8 cellular contexts compared by ENCODE assay signal in genomic region chr9:34985311-34985899, GRCh38. TPM values are rescaled to one million over a fixed set of nuclear protein-coding genes. Genes with fewer than 3 reads are reported as not detected.
DNase-seq lines count a peak whose midpoint lies in the region; ATAC-seq and TF ChIP-seq lines count a peak whose summit lies in the region.

No MANE protein-coding gene starts in this region.

- no peaks in the 10 kb centered on the region for H3K27me3 ChIP-seq in brain microvascular endothelial cell (replicated peaks)
- no peaks in the 10 kb centered on the region for H3K27me3 ChIP-seq in liver (ENCODE audit: control insufficient read depth in 4 of 4, insufficient read depth in 4 of 4, low read length in 3 of 4)

- TF ChIP-seq CTCF in brain microvascular endothelial cell (IDR thresholded peaks at IDR 0.05; ENCODE audit: low read depth, low read length, missing control alignments) (peak; percentile 95), liver (IDR thresholded peaks at IDR 0.05; ENCODE audit: low read depth, low read length, missing input control) (peak; percentile 76)

- ATAC-seq in T-helper 17 cell = no peak
- ATAC-seq in stimulated activated naive CD8-positive, alpha-beta T cell treated with anti-CD3 and anti-CD28 coated beads, Interleukin-15, amount 100 ng/mL, for 72 hours = no peak

- peaks cover 59% of the 10 kb centered on the region for H3K4me1 Mint-ChIP-seq in T-helper 17 cell
- H3K4me1 Mint-ChIP-seq in stimulated activated naive CD8-positive, alpha-beta T cell treated with anti-CD3 and anti-CD28 coated beads, Interleukin-15, amount 100 ng/mL, for 72 hours = peaks cover 74% of the 10 kb centered on the region

- peak; percentile 70 to 82 for TF ChIP-seq RAD21 in liver (IDR thresholded peaks at IDR 0.05)

- H3K27ac Mint-ChIP-seq in T-helper 17 cell = peak overlapping the region; percentile 90
- peak overlapping the region in 1 of 2 donors; percentile 23 for H3K27ac Mint-ChIP-seq in stimulated activated naive CD8-positive, alpha-beta T cell treated with anti-CD3 and anti-CD28 coated beads, Interleukin-15, amount 100 ng/mL, for 72 hours

- H3K36me3 ChIP-seq in brain microvascular endothelial cell (replicated peaks) = no peaks in the 10 kb centered on the region
- H3K36me3 ChIP-seq in liver (ENCODE audit: control insufficient read depth in 4 of 4, insufficient read depth in 3 of 4, low read depth in 1 of 4, low read length in 3 of 4) = no peaks in the 10 kb centered on the region

- H3K9me3 ChIP-seq in T-helper 17 cell (ENCODE audit: control insufficient read depth, low read length, poor library complexity, severe bottlenecking) (no peaks in the 10 kb centered on the region), liver (ENCODE audit: control insufficient read depth in 4 of 4, low read length in 3 of 4) (no peaks in the 10 kb centered on the region)

- H3K9ac ChIP-seq in liver (ENCODE audit: low read depth in 1 of 2, low read length in 2 of 2) = no peak overlapping the region

- DNase-seq in NCI-H446 (lab: John Stamatoyannopoulos, UW) (peak; percentile 35 to 60), NCI-H446 treated with DMSO at 0.1 percent for 48 hours (lab: John Stamatoyannopoulos, UW) (no peak), M059J (ENCODE audit: low read depth) (peak; percentile 61), T-helper 17 cell (peak; percentile 22 to 37 (median 37)), brain microvascular endothelial cell (no peak), 8988T (no peak)
- peak; percentile 52 to 61 for DNase-seq in stimulated activated naive CD8-positive, alpha-beta T cell treated with anti-CD3 and anti-CD28 coated beads, Interleukin-15, amount 100 ng/mL, for 72 hours

- peaks cover under 1 to 12% (median 5%) of the 10 kb centered on the region in 4 donors for H3K4me1 ChIP-seq in liver (ENCODE audit: control insufficient read depth in 4 of 4, insufficient read depth in 4 of 4, low read length in 3 of 4)

- no peaks in the 10 kb centered on the region for H3K9me3 Mint-ChIP-seq in stimulated activated naive CD8-positive, alpha-beta T cell treated with anti-CD3 and anti-CD28 coated beads, Interleukin-15, amount 100 ng/mL, for 72 hours

- H3K27ac ChIP-seq in brain microvascular endothelial cell (no peak overlapping the region), liver (ENCODE audit: low read depth in 1 of 2, low read length in 2 of 2) (no peak overlapping the region)

- no peaks in the 10 kb centered on the region for H3K27me3 Mint-ChIP-seq in T-helper 17 cell
- no peaks in the 10 kb centered on the region for H3K27me3 Mint-ChIP-seq in stimulated activated naive CD8-positive, alpha-beta T cell treated with anti-CD3 and anti-CD28 coated beads, Interleukin-15, amount 100 ng/mL, for 72 hours

- in situ Hi-C loops in brain microvascular endothelial cell (cut with HindIII; ENCODE audit: low pct_ligation_motif_present, low sequenced_read_pairs) = no loop called here

- WGBS in liver = 18% methylated on average over 7 of the region's 7 CpGs

- H3K4me3 ChIP-seq in brain microvascular endothelial cell (ENCODE audit: low read depth, low read length) = no peak overlapping the region
- no peak overlapping the region for H3K4me3 ChIP-seq in liver (ENCODE audit: low read depth in 1 of 3, low read length in 3 of 3)

- H3K4me3 Mint-ChIP-seq in T-helper 17 cell = no peak overlapping the region
- H3K4me3 Mint-ChIP-seq in stimulated activated naive CD8-positive, alpha-beta T cell treated with anti-CD3 and anti-CD28 coated beads, Interleukin-15, amount 100 ng/mL, for 72 hours = no peak overlapping the region

- peaks cover 2% of the 10 kb centered on the region for H3K36me3 Mint-ChIP-seq in T-helper 17 cell (ENCODE audit: low read depth)

TF ChIP-seq in liver, 16 proteins besides CTCF, POLR2A, EP300 and RAD21:
- TF ChIP-seq TAF1 (conservative IDR thresholded peaks at IDR 0.05) (no peak), NR2F2 (IDR thresholded peaks at IDR 0.05) (no peak), YY1 (IDR thresholded peaks at IDR 0.05) (no peak)
- TF ChIP-seq, protein P1, sequence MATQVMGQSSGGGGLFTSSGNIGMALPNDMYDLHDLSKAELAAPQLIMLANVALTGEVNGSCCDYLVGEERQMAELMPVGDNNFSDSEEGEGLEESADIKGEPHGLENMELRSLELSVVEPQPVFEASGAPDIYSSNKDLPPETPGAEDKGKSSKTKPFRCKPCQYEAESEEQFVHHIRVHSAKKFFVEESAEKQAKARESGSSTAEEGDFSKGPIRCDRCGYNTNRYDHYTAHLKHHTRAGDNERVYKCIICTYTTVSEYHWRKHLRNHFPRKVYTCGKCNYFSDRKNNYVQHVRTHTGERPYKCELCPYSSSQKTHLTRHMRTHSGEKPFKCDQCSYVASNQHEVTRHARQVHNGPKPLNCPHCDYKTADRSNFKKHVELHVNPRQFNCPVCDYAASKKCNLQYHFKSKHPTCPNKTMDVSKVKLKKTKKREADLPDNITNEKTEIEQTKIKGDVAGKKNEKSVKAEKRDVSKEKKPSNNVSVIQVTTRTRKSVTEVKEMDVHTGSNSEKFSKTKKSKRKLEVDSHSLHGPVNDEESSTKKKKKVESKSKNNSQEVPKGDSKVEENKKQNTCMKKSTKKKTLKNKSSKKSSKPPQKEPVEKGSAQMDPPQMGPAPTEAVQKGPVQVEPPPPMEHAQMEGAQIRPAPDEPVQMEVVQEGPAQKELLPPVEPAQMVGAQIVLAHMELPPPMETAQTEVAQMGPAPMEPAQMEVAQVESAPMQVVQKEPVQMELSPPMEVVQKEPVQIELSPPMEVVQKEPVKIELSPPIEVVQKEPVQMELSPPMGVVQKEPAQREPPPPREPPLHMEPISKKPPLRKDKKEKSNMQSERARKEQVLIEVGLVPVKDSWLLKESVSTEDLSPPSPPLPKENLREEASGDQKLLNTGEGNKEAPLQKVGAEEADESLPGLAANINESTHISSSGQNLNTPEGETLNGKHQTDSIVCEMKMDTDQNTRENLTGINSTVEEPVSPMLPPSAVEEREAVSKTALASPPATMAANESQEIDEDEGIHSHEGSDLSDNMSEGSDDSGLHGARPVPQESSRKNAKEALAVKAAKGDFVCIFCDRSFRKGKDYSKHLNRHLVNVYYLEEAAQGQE (IDR thresholded peaks at IDR 0.05) = peak; percentile 29

RNA-seq across cellular contexts. Expression of gene DNAJB5, which starts 4.1 kb away (rescaled TPM):
- 18.0 and 23.1 TPM in 2 replicates for total RNA-seq in M059J (2014; rRNA removed; shearing (Covaris generic))
- total RNA-seq in T-helper 17 cell = 1 to 10 TPM; 1.4 to 1.8 TPM
- total RNA-seq in liver = 1 to 10 TPM; 1.4 to 2.1 TPM
- 1 to 10 TPM in 1 of 2 donors, under 1 TPM in 1; 0.76 to 2.3 TPM for polyA plus RNA-seq in liver

RNA-seq across cellular contexts. Expression of gene PHF24, which starts 27.3 kb away (rescaled TPM):
- not detected in 2 replicates for total RNA-seq in M059J (2014; rRNA removed; shearing (Covaris generic))
- total RNA-seq in T-helper 17 cell (not detected), liver (under 1 TPM; 0.05 to 0.17 TPM)
- under 1 TPM; 0.01 to 0.03 TPM for polyA plus RNA-seq in liver

Comparison
In these comparisons a context has a peak if more than half of its experiments do, and no peak if none do; other contexts are left out.
1. DNase-seq: peak in NCI-H446 (2 of 2), M059J (single experiment), T-helper 17 cell (3 of 3) and stimulated activated naive CD8-positive, alpha-beta T cell treated with anti-CD3 and anti-CD28 coated beads, Interleukin-15, amount 100 ng/mL, for 72 hours (2 of 2); none in NCI-H446 treated with DMSO at 0.1 percent for 48 hours (single experiment), brain microvascular endothelial cell (single experiment) and 8988T (single experiment).